8 cellular contexts compared by ENCODE assay signal in the genomic region with DNA sequence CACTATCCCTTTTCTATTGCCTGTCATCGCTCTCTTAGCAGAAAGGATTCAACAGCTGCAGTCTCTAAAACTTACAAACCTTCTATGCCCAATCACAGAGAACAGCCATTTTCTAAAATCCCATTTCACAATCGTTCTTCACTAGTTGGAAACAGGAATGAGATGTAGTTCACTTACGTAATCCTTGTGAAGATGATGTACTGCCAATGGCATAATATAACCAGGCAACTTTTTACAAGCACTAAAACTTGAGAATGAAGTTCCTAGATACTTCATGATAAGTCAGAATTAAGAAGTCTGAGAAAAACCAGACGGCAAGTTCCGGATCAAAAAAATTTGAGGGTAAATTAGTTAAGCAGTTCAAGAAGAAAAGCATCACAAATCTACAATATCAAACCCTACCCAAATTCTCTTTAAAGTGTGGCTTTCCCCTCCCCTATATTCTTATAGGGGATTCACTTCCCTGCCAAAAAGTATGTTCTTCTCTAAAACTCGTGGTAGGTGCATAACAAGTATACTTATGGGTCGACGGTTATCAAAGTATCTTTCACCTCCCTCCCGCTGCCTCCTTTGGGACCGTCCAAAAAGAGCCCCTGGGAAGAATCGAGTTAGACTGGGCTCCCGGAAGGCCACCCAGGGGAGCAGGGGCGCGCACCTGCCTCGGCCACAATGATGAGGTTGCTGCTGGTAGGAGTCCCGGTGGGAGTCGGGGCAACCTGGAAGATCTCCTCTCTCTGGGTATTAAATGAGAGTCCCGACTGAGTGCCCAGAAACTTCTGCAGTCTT. TPM values are rescaled to one million over a fixed set of nuclear protein-coding genes. Genes with fewer than 3 reads are reported as not detected.
DNase-seq lines count a peak whose midpoint lies in the region; ATAC-seq and TF ChIP-seq lines count a peak whose summit lies in the region.

No MANE protein-coding gene starts in this region.

- TF ChIP-seq POLR2A in sigmoid colon (IDR thresholded peaks at IDR 0.05) = no peak

- CTCF ChIA-PET in activated B cell treated with CpG ODN at 0.5 μM for 24 hours (lab: Charles Lee) = no interaction called here

- intact Hi-C loops in activated B cell treated with CpG ODN at 0.5 μM for 24 hours (cut with micrococcal nuclease) = loop anchor here (5.0 to 10.0 kb wide), 4 partner anchors 41 to 1836 kb away; a partner anchor contains a TSS
- intact Hi-C loops in heart right ventricle (cut with DNase I) = loop anchor here in 3 of 10 donors (5.0 kb wide), 1 partner anchor 56 kb away; a partner anchor contains a TSS
- intact Hi-C loops in sigmoid colon (cut with DNase I) = no loop called here

- H3K9me3 ChIP-seq in heart right ventricle = no peaks in the 10 kb centered on the region
- no peaks in the 10 kb centered on the region for H3K9me3 ChIP-seq in sigmoid colon

- no peak for TF ChIP-seq CTCF in activated B cell treated with CpG ODN at 0.5 μM for 24 hours (IDR thresholded peaks at IDR 0.05)
- no peak for TF ChIP-seq CTCF in heart right ventricle (IDR thresholded peaks at IDR 0.05)
- no peak for TF ChIP-seq CTCF in sigmoid colon (IDR thresholded peaks at IDR 0.05)

- WGBS in heart right ventricle, 2 donors = 16% methylated on average over 18 of the region's 18 CpGs
- WGBS in sigmoid colon, 2 donors = 22 to 25% methylated on average over 18 of the region's 18 CpGs

- peak overlapping the region; percentile 98 for H3K4me3 Mint-ChIP-seq in activated B cell treated with CpG ODN at 0.5 μM for 24 hours

- H3K36me3 Mint-ChIP-seq in activated B cell treated with CpG ODN at 0.5 μM for 24 hours (ENCODE audit: low read depth) = peaks cover 20% of the 10 kb centered on the region

- H3K27ac Mint-ChIP-seq in activated B cell treated with CpG ODN at 0.5 μM for 24 hours = peak overlapping the region; percentile 92

- POLR2A ChIA-PET in activated B cell treated with CpG ODN at 0.5 μM for 24 hours (lab: Charles Lee) = interaction anchor here (1.9 kb wide), 1 partner anchor 55 kb away, joined by 13 read pairs; a partner anchor contains a TSS

- DNase-seq in COLO668 (lab: John Stamatoyannopoulos, UW; ENCODE audit: unreplicated experiment) (peak; percentile 54), activated B cell treated with CpG ODN at 0.5 μM for 24 hours (no peak), heart right ventricle (no peak), sigmoid colon (no peak), mucosa of gallbladder (ENCODE audit: low spot score) (no peak), GM19240 (ENCODE audit: insufficient read length, low spot score) (no peak)

- no peaks in the 10 kb centered on the region for H3K36me3 ChIP-seq in heart right ventricle
- no peaks in the 10 kb centered on the region for H3K36me3 ChIP-seq in sigmoid colon

- ATAC-seq in GM19463 (IDR thresholded peaks at IDR 0.05; ENCODE audit: unreplicated experiment) (peak; percentile 6), HG03558 (IDR thresholded peaks at IDR 0.05; ENCODE audit: extremely low read depth, unreplicated experiment) (peak; percentile 0), activated B cell treated with CpG ODN at 0.5 μM for 24 hours (ENCODE audit: low read depth) (no peak), heart right ventricle (peak in 4 of 8 donors; percentile 1 to 9 (median 3))

- TF ChIP-seq EP300 in sigmoid colon (IDR thresholded peaks at IDR 0.05) = peak in 1 of 4 donors; percentile 30

- peak overlapping the region; percentile 71 to 95 (median 81) for H3K4me3 ChIP-seq in heart right ventricle
- peak overlapping the region; percentile 72 to 93 (median 87) for H3K4me3 ChIP-seq in sigmoid colon

- H3K27ac ChIP-seq in heart right ventricle (peak overlapping the region; percentile 53 to 87 (median 82)), sigmoid colon (peak overlapping the region; percentile 78 to 89 (median 86))

- peaks cover 4 to 54% (median 39%) of the 10 kb centered on the region in 9 donors for H3K4me1 ChIP-seq in heart right ventricle
- peaks cover 0 to 44% (median 32%) of the 10 kb centered on the region in 4 donors for H3K4me1 ChIP-seq in sigmoid colon

- H3K27me3 Mint-ChIP-seq in activated B cell treated with CpG ODN at 0.5 μM for 24 hours = peaks cover 2% of the 10 kb centered on the region

- H3K27me3 ChIP-seq in heart right ventricle = no peaks in the 10 kb centered on the region
- H3K27me3 ChIP-seq in sigmoid colon = no peaks in the 10 kb centered on the region

- H3K9me3 Mint-ChIP-seq in activated B cell treated with CpG ODN at 0.5 μM for 24 hours = no peaks in the 10 kb centered on the region

- H3K4me1 Mint-ChIP-seq in activated B cell treated with CpG ODN at 0.5 μM for 24 hours = peaks cover 46% of the 10 kb centered on the region

RNA-seq across cellular contexts. Expression of a gene that starts 0.7 kb away (rescaled TPM):
- total RNA-seq in activated B cell treated with CpG ODN at 0.5 μM for 24 hours (17.4 and 18.9 TPM in 2 replicates), heart right ventricle (10 to 100 TPM; 16.4 to 30.5 (median 22.5) TPM), sigmoid colon (10 to 100 TPM; 18.1 to 35.0 (median 25.6) TPM), mucosa of gallbladder (14.6 TPM)
- polyA plus RNA-seq in heart right ventricle (10 to 100 TPM in 1 of 2 donors, 1 to 10 TPM in 1; 7.7 to 11.0 TPM), sigmoid colon (1 to 10 TPM; 5.4 to 6.5 (median 5.8) TPM)

RNA-seq across cellular contexts. Expression of a gene that starts 55.8 kb away (rescaled TPM):
- total RNA-seq in activated B cell treated with CpG ODN at 0.5 μM for 24 hours (6.5 and 7.7 TPM in 2 replicates), heart right ventricle (10 to 100 TPM in 3 of 10 donors, 1 to 10 TPM in 7; 6.3 to 13.8 (median 9.1) TPM), sigmoid colon (10 to 100 TPM in 1 of 4 donors, 1 to 10 TPM in 3; 4.5 to 10.3 (median 5.9) TPM), mucosa of gallbladder (10.8 TPM)
- polyA plus RNA-seq in heart right ventricle (1 to 10 TPM; 4.2 to 5.0 TPM), sigmoid colon (1 to 10 TPM; 2.0 to 6.2 (median 4.2) TPM)

RNA-seq across cellular contexts. Expression of a gene that starts 56.1 kb away (rescaled TPM):
- total RNA-seq in activated B cell treated with CpG ODN at 0.5 μM for 24 hours (29.6 and 30.8 TPM in 2 replicates), heart right ventricle (10 to 100 TPM; 31.2 to 46.7 (median 41.1) TPM), sigmoid colon (10 to 100 TPM; 32.5 to 36.8 (median 34.2) TPM), mucosa of gallbladder (26.9 TPM)
- polyA plus RNA-seq in heart right ventricle (10 to 100 TPM; 13.2 to 15.8 TPM), sigmoid colon (10 to 100 TPM in 2 of 3 donors, 1 to 10 TPM in 1; 8.4 to 12.9 (median 10.9) TPM)
